In genomic region chr10:24822557-24822956, GRCh38 we compare ENCODE assay signal across 10 cellular contexts.
A peak's percentile ranks its signal among the peaks of the same experiment; 100 is the strongest.
DNase-seq lines count a peak whose midpoint lies in the region; ATAC-seq and TF ChIP-seq lines count a peak whose summit lies in the region.
"Had no signal": no experiment of that assay in that cellular context is flagged by ENCODE, and none has a peak within 500 bp of the region (broad histone marks: within the 10 kb centered on the region; RNA-seq: fewer than 3 reads in every experiment).

No MANE protein-coding gene starts in this region.

- TF ChIP-seq EP300 in gastroesophageal sphincter (IDR thresholded peaks at IDR 0.05) = no peak

- no peak overlapping the region for H3K27ac ChIP-seq in gastroesophageal sphincter
- H3K27ac ChIP-seq: body of pancreas, C4-2B had no signal

- H3K27me3 ChIP-seq in gastroesophageal sphincter = no peaks in the 10 kb centered on the region
- H3K27me3 ChIP-seq: body of pancreas had no signal

- H3K9me3 ChIP-seq in gastroesophageal sphincter = no peaks in the 10 kb centered on the region
- H3K9me3 ChIP-seq: body of pancreas had no signal

- WGBS in gastroesophageal sphincter (ENCODE audit: low coverage in 1 of 2), 2 donors = 50 to 71% methylated on average over 2 of the region's 2 CpGs

- DNase-seq in Ammon's horn (ENCODE audit: low spot score) (peak; percentile 32), cerebellum (ENCODE audit: low spot score) (no peak), cardiac septum (ENCODE audit: low spot score) (no peak), SKM-1 (lab: John Stamatoyannopoulos, UW; ENCODE audit: unreplicated experiment) (no peak)
- DNase-seq in activated naive CD4-positive, alpha-beta T cell treated with anti-CD3 and anti-CD28 coated beads, Interleukin-2, amount 50 U/mL, for 16 hours = peak; percentile 45
- DNase-seq: body of pancreas had no signal

- ATAC-seq in GM19023 (IDR thresholded peaks at IDR 0.05; ENCODE audit: unreplicated experiment) = peak; percentile 80
- ATAC-seq in HG02870 (IDR thresholded peaks at IDR 0.05; ENCODE audit: unreplicated experiment) = peak; percentile 86
- no peak for ATAC-seq in gastroesophageal sphincter
- ATAC-seq: body of pancreas had no signal

- H3K4me1 ChIP-seq in gastroesophageal sphincter = no peaks in the 10 kb centered on the region
- H3K4me1 ChIP-seq: body of pancreas had no signal

- TF ChIP-seq POLR2A in gastroesophageal sphincter (IDR thresholded peaks at IDR 0.05) = no peak

- intact Hi-C loops in cardiac septum (cut with DNase I) = no loop called here

- TF ChIP-seq CTCF in gastroesophageal sphincter (IDR thresholded peaks at IDR 0.05) = no peak

- no peaks in the 10 kb centered on the region for H3K36me3 ChIP-seq in gastroesophageal sphincter

- no peak overlapping the region for H3K4me3 ChIP-seq in gastroesophageal sphincter
- H3K4me3 ChIP-seq: body of pancreas had no signal

Comparison
In these comparisons a context has a peak if more than half of its experiments do, and no peak if none do; other contexts are left out.
1. DNase-seq: peak in Ammon's horn (single experiment) and activated naive CD4-positive, alpha-beta T cell treated with anti-CD3 and anti-CD28 coated beads, Interleukin-2, amount 50 U/mL, for 16 hours (single experiment); none in cerebellum (single experiment), cardiac septum (single experiment) and SKM-1 (single experiment).